Comparison of ENCODE assay signal across 33 cellular contexts in genomic region chr20:57118964-57119363, GRCh38.
"Had no signal": no experiment of that assay in that cellular context is flagged by ENCODE, and none has a peak within 500 bp of the region (broad histone marks: within the 10 kb centered on the region; RNA-seq: fewer than 3 reads in every experiment).

No MANE protein-coding gene starts in this region.

- H3K27ac ChIP-seq: adrenal gland, ascending aorta, body of pancreas, brain microvascular endothelial cell, breast epithelium, cardiac muscle cell had no signal

- H3K9me3 ChIP-seq: adrenal gland, ascending aorta, breast epithelium had no signal

- ATAC-seq: activated naive CD4-positive, alpha-beta T cell treated with anti-CD3 and anti-CD28 coated beads, Interleukin-2, amount 50 U/mL, for 72 hours; activated naive CD8-positive, alpha-beta T cell treated with anti-CD3 and anti-CD28 coated beads, Interleukin-2, amount 50 U/mL, for 24 hours; activated T-cell treated with anti-CD3 and anti-CD28 coated beads, Interleukin-2, amount 50 U/mL, for 4 hours; activated T-cell treated with anti-CD3 and anti-CD28 coated beads, Interleukin-2, amount 50 U/mL, for 72 hours; activated T-helper 17 cell treated with anti-CD3 and anti-CD28 coated beads, Interleukin-2, amount 50 U/mL, for 72 hours; body of pancreas had no signal

- H3K27me3 ChIP-seq: adrenal gland, ascending aorta, body of pancreas, brain microvascular endothelial cell, breast epithelium, cardiac muscle cell had no signal

- DNase-seq: activated effector memory CD4-positive, alpha-beta T cell treated with anti-CD3 and anti-CD28 coated beads, Interleukin-2, amount 50 U/mL, for 16 hours; activated effector memory CD4-positive, alpha-beta T cell treated with Interleukin-2 at 50 U/mL for 16 hours; activated gamma-delta T cell; activated gamma-delta T cell treated with Interleukin-2 at 50 U/mL for 16 hours; activated naive CD4-positive, alpha-beta T cell; activated naive CD4-positive, alpha-beta T cell treated with anti-CD3 and anti-CD28 coated beads for 36 hours; activated naive CD4-positive, alpha-beta T cell treated with anti-CD3 and anti-CD28 coated beads, Interleukin-2, amount 10 ng/mL, durations not matched to agents 7 days and 5 days; activated naive CD4-positive, alpha-beta T cell treated with anti-CD3 and anti-CD28 coated beads, Interleukin-2, amount 50 U/mL, for 16 hours; activated naive CD4-positive, alpha-beta T cell treated with Interleukin-2 at 50 U/mL for 16 hours; activated naive CD8-positive, alpha-beta T cell treated with anti-CD3 and anti-CD28 coated beads for 36 hours; activated naive CD8-positive, alpha-beta T cell treated with anti-CD3 and anti-CD28 coated beads, Interleukin-2, amount 10 ng/mL, durations not matched to agents 7 days and 5 days; activated naive CD8-positive, alpha-beta T cell treated with anti-CD3 and anti-CD28 coated beads, Interleukin-2, amount 50 U/mL, for 24 hours; activated T-cell treated with anti-CD3 and anti-CD28 coated beads, Interleukin-2, amount 50 U/mL, for 24 hours; activated T-cell treated with anti-CD3 and anti-CD28 coated beads, Interleukin-2, amount 50 U/mL, for 4 hours; activated T-cell treated with anti-CD3 and anti-CD28 coated beads, Interleukin-2, amount 50 U/mL, for 48 hours; activated T-cell treated with anti-CD3 and anti-CD28 coated beads, Interleukin-2, amount 50 U/mL, for 72 hours; adrenal gland; amniotic stem cell; amygdala; anterior cingulate cortex; aorta; body of pancreas; brain microvascular endothelial cell; caudate nucleus; central memory CD4-positive, alpha-beta T cell; cerebellar nuclear complex had no signal

- FAIRE-seq: astrocyte, bronchial epithelial cell had no signal

- H3K4me3 ChIP-seq: adrenal gland, ascending aorta, body of pancreas, breast epithelium, cardiac muscle cell had no signal

- H3K4me1 ChIP-seq: adrenal gland, ascending aorta, body of pancreas, breast epithelium had no signal

- H3K36me3 ChIP-seq: adrenal gland, ascending aorta, brain microvascular endothelial cell, breast epithelium, cardiac muscle cell had no signal
